Comparison of ENCODE assay signal across 14 cellular contexts in the genomic region with DNA sequence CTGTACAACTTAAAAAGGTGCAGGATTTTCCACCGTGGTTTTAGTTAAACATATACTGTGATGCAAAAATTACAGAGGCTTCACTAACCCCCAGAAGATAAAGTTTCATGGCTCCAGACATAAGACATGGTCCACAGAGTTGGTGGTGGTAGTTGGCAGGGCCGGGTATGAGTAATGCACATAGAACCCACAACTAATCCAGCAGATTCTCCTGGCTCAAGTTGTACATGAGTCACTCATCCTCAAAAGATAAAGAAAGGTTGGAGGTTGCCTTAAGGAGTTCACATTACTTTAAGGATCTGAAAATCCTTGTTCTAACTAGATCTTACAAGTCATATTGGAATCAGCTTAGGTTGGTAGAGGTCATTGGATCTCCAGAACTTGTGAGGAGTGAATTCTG.
DNase-seq lines count a peak whose midpoint lies in the region; ATAC-seq and TF ChIP-seq lines count a peak whose summit lies in the region.
"Had no signal": no experiment of that assay in that cellular context is flagged by ENCODE, and none has a peak within 500 bp of the region (broad histone marks: within the 10 kb centered on the region; RNA-seq: fewer than 3 reads in every experiment).

No MANE protein-coding gene starts in this region.

- H3K27ac Mint-ChIP-seq in activated T-helper 2 cell treated with anti-CD3 and anti-CD28 coated beads, Interferon-gamma antibody, Interleukin-2, Interleukin-4, amounts not matched to agents 10 μg/mL and 5 μg/mL and 100 μg/mL, durations not matched to agents 14 hours and 24 hours and 36 hours, result no peak overlapping the region
- H3K27ac Mint-ChIP-seq: brain had no signal

- H3K9me3 Mint-ChIP-seq in activated T-helper 2 cell treated with anti-CD3 and anti-CD28 coated beads, Interferon-gamma antibody, Interleukin-2, Interleukin-4, amounts not matched to agents 10 μg/mL and 5 μg/mL and 100 μg/mL, durations not matched to agents 14 hours and 24 hours and 36 hours, result no peaks in the 10 kb centered on the region

- H3K4me3 Mint-ChIP-seq in activated T-helper 2 cell treated with anti-CD3 and anti-CD28 coated beads, Interferon-gamma antibody, Interleukin-2, Interleukin-4, amounts not matched to agents 10 μg/mL and 5 μg/mL and 100 μg/mL, durations not matched to agents 14 hours and 24 hours and 36 hours (ENCODE audit: low read depth), result no peak overlapping the region
- H3K4me3 Mint-ChIP-seq: brain had no signal

- H3K4me3 ChIP-seq in Panc1 (ENCODE audit: low read depth in 2 of 2, low read length in 2 of 2), result no peak overlapping the region
- no peak overlapping the region for H3K4me3 ChIP-seq in epithelial cell of proximal tubule (ENCODE audit: low read depth, low read length)
- H3K4me3 ChIP-seq: tibial artery had no signal

- CTCF ChIA-PET in Panc1 (lab: Charles Lee), result no interaction called here

- no peaks in the 10 kb centered on the region for H3K4me1 Mint-ChIP-seq in activated T-helper 2 cell treated with anti-CD3 and anti-CD28 coated beads, Interferon-gamma antibody, Interleukin-2, Interleukin-4, amounts not matched to agents 10 μg/mL and 5 μg/mL and 100 μg/mL, durations not matched to agents 14 hours and 24 hours and 36 hours (ENCODE audit: low read depth)

- POLR2A ChIA-PET in Panc1 (lab: Charles Lee), result no interaction called here

- peak; percentile 95 for DNase-seq in EH (ENCODE audit: low read depth)
- no peak for DNase-seq in Panc1 (ENCODE audit: low read depth, low spot score)
- peak; percentile 75 for DNase-seq in epithelial cell of proximal tubule (ENCODE audit: low read depth)
- DNase-seq in pulmonary artery endothelial cell (ENCODE audit: low read depth, low spot score), result peak; percentile 83
- DNase-seq in activated T-helper 2 cell treated with anti-CD3 and anti-CD28 coated beads, Interferon-gamma antibody, Interleukin-2, Interleukin-4, amounts not matched to agents 10 μg/mL and 5 μg/mL and 100 μg/mL, durations not matched to agents 14 hours and 24 hours and 36 hours (ENCODE audit: low spot score), result no peak
- DNase-seq in pons (ENCODE audit: low spot score), result no peak
- DNase-seq: activated CD8-positive, alpha-beta memory T cell treated with anti-CD3 and anti-CD28 coated beads for 24 hours; NCI-H526; stimulated activated CD4-positive, alpha-beta T cell treated with anti-CD3 and anti-CD28 coated beads, Interleukin-4, amount 100 ng/mL, for 24 hours; T-helper 1 cell had no signal

- H3K27me3 Mint-ChIP-seq in activated T-helper 2 cell treated with anti-CD3 and anti-CD28 coated beads, Interferon-gamma antibody, Interleukin-2, Interleukin-4, amounts not matched to agents 10 μg/mL and 5 μg/mL and 100 μg/mL, durations not matched to agents 14 hours and 24 hours and 36 hours (ENCODE audit: low read depth), result no peaks in the 10 kb centered on the region

- BruUV-seq in Panc1 (replicated peaks; lab: Mats Ljungman, UMichigan), result no TSS peak

- ATAC-seq in Panc1 (peak; percentile 58; the same call in 1 of the 2 replicates), HG03097 (IDR thresholded peaks at IDR 0.05; ENCODE audit: low FRiP score, unreplicated experiment) (no peak), GM18511 (IDR thresholded peaks at IDR 0.05; ENCODE audit: unreplicated experiment) (no peak)

- no peaks in the 10 kb centered on the region for H3K27me3 ChIP-seq in Panc1 (ENCODE audit: control insufficient read depth, insufficient read depth, low read length)
- H3K27me3 ChIP-seq: tibial artery had no signal

- TF ChIP-seq CTCF in Panc1 (IDR thresholded peaks at IDR 0.05) (no peak), epithelial cell of proximal tubule (conservative IDR thresholded peaks at IDR 0.05; ENCODE audit: low read depth, low read length) (no peak)

- H3K36me3 ChIP-seq in Panc1 (ENCODE audit: control insufficient read depth, insufficient read depth, low read length), result no peaks in the 10 kb centered on the region
- H3K36me3 ChIP-seq: tibial artery had no signal

- no peaks in the 10 kb centered on the region for H3K9me3 ChIP-seq in Panc1 (ENCODE audit: control insufficient read depth, insufficient read depth, low read depth, low read length)
- H3K9me3 ChIP-seq: tibial artery had no signal

- intact Hi-C loops in Panc1 (cut with micrococcal nuclease; ENCODE audit: unreplicated experiment), result no loop called here
- intact Hi-C loops in activated T-helper 2 cell treated with anti-CD3 and anti-CD28 coated beads, Interferon-gamma antibody, Interleukin-2, Interleukin-4, amounts not matched to agents 10 μg/mL and 5 μg/mL and 100 μg/mL, durations not matched to agents 14 hours and 24 hours and 36 hours (cut with micrococcal nuclease), result no loop called here

- H3K4me1 ChIP-seq in Panc1 (ENCODE audit: control insufficient read depth, insufficient read depth, low read length), result no peaks in the 10 kb centered on the region

- in situ Hi-C loops in Panc1 (cut with HindIII; ENCODE audit: low pct_unique_long_range_greater_than_20kb, low sequenced_read_pairs), result no loop called here

- no peak overlapping the region for H3K27ac ChIP-seq in Panc1 (ENCODE audit: low read length)

- no peaks in the 10 kb centered on the region for H3K36me3 Mint-ChIP-seq in activated T-helper 2 cell treated with anti-CD3 and anti-CD28 coated beads, Interferon-gamma antibody, Interleukin-2, Interleukin-4, amounts not matched to agents 10 μg/mL and 5 μg/mL and 100 μg/mL, durations not matched to agents 14 hours and 24 hours and 36 hours (ENCODE audit: low read depth)
- H3K36me3 Mint-ChIP-seq: brain had no signal

Comparison
In these comparisons a context has a peak if more than half of its experiments do, and no peak if none do; other contexts are left out.
1. DNase-seq: peak in EH (single experiment), epithelial cell of proximal tubule (single experiment) and pulmonary artery endothelial cell (single experiment); none in Panc1 (single experiment), activated T-helper 2 cell treated with anti-CD3 and anti-CD28 coated beads, Interferon-gamma antibody, Interleukin-2, Interleukin-4, amounts not matched to agents 10 μg/mL and 5 μg/mL and 100 μg/mL, durations not matched to agents 14 hours and 24 hours and 36 hours (single experiment) and pons (single experiment).